ENCODE assay signal across 8 cellular contexts in the genomic region with DNA sequence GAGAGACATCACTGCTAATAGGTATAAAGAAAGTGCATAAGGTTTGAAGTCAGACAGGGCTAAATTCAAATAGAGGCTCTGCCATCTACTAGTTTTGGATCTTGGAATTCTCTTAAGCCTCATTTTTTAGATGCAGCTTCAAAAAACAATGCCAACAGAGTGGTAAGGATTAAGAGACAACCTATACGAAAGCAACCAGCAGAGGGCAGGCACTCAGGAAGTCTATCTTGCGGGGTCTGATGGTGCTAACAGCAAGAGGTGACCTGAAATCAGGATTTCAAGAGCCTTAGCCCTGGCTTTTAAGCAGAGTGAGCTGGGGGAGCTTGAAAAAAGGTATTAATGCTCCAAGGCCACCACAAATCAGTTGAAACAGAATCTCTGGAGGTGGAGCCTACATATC. TPM values are rescaled to one million over a fixed set of nuclear protein-coding genes. Genes with fewer than 3 reads are reported as not detected.
A peak's percentile ranks its signal among the peaks of the same experiment; 100 is the strongest.
DNase-seq lines count a peak whose midpoint lies in the region; ATAC-seq and TF ChIP-seq lines count a peak whose summit lies in the region.

No MANE protein-coding gene starts in this region.

- WGBS in prostate gland = 11% methylated on average over 2 of the region's 2 CpGs

- POLR2A ChIA-PET in CD8-positive, alpha-beta T cell (lab: Charles Lee) = no interaction called here

- DNase-seq in CD8-positive, alpha-beta T cell = peak; percentile 20 to 64 (median 52)
- peak; percentile 76 for DNase-seq in RPMI8226
- DNase-seq in activated naive CD4-positive, alpha-beta T cell treated with Interleukin-2 at 50 U/mL for 16 hours = peak; percentile 42
- peak; percentile 47 for DNase-seq in glutamatergic neuron
- peak; percentile 43 for DNase-seq in prostate gland (ENCODE audit: low spot score)

- CTCF ChIA-PET in CD8-positive, alpha-beta T cell (lab: Charles Lee) = interaction anchor here (0.8 to 5.2 kb wide), 24 partner anchors 9 to 308 kb away, joined by 3 to 64 read pairs (median 4); a partner anchor contains a TSS

- TF ChIP-seq CTCF in CD8-positive, alpha-beta T cell (IDR thresholded peaks at IDR 0.05) = peak; percentile 48
- TF ChIP-seq CTCF in glutamatergic neuron (IDR thresholded peaks at IDR 0.05; ENCODE audit: partially characterized antibody, unreplicated experiment) (peak; percentile 53), prostate gland (IDR thresholded peaks at IDR 0.05) (peak in 3 of 4 experiments; percentile 41 to 65 (median 49))

- H3K36me3 Mint-ChIP-seq in CD8-positive, alpha-beta T cell = no peaks in the 10 kb centered on the region
- no peaks in the 10 kb centered on the region for H3K36me3 Mint-ChIP-seq in glutamatergic neuron (ENCODE audit: unreplicated experiment)

- TF ChIP-seq POLR2A in prostate gland (IDR thresholded peaks at IDR 0.05) = no peak

- H3K4me3 ChIP-seq in CD8-positive, alpha-beta T cell (ENCODE audit: low read depth, low read length) = no peak overlapping the region
- H3K4me3 ChIP-seq in prostate gland = no peak overlapping the region

- no peak overlapping the region for H3K27ac ChIP-seq in CD8-positive, alpha-beta T cell (ENCODE audit: low read depth, low read length)
- H3K27ac ChIP-seq in prostate gland = no peak overlapping the region

- no peaks in the 10 kb centered on the region for H3K9me3 Mint-ChIP-seq in CD8-positive, alpha-beta T cell
- peaks cover 1% of the 10 kb centered on the region for H3K9me3 Mint-ChIP-seq in glutamatergic neuron (ENCODE audit: unreplicated experiment)

- H3K4me1 Mint-ChIP-seq in CD8-positive, alpha-beta T cell (ENCODE audit: low read depth) = peaks cover 3% of the 10 kb centered on the region
- no peaks in the 10 kb centered on the region for H3K4me1 Mint-ChIP-seq in glutamatergic neuron (ENCODE audit: low read depth, unreplicated experiment)

- H3K4me3 Mint-ChIP-seq in CD8-positive, alpha-beta T cell = no peak overlapping the region
- H3K4me3 Mint-ChIP-seq in glutamatergic neuron (ENCODE audit: unreplicated experiment) = no peak overlapping the region

- H3K4me1 ChIP-seq in CD8-positive, alpha-beta T cell (ENCODE audit: insufficient read depth, low read length) = no peaks in the 10 kb centered on the region
- no peaks in the 10 kb centered on the region for H3K4me1 ChIP-seq in prostate gland (replicated peaks)

- H3K36me3 ChIP-seq in CD8-positive, alpha-beta T cell (ENCODE audit: insufficient read depth, low read length) = no peaks in the 10 kb centered on the region
- H3K36me3 ChIP-seq in prostate gland = no peaks in the 10 kb centered on the region

- no peaks in the 10 kb centered on the region for H3K9me3 ChIP-seq in CD8-positive, alpha-beta T cell (ENCODE audit: low read length)
- no peaks in the 10 kb centered on the region for H3K9me3 ChIP-seq in prostate gland

- H3K27ac Mint-ChIP-seq in CD8-positive, alpha-beta T cell = no peak overlapping the region
- H3K27ac Mint-ChIP-seq in glutamatergic neuron (ENCODE audit: unreplicated experiment) = no peak overlapping the region

- ATAC-seq in CD8-positive, alpha-beta T cell = peak; percentile 68
- ATAC-seq in HG03354 (IDR thresholded peaks at IDR 0.05; ENCODE audit: poor library complexity, severe bottlenecking, unreplicated experiment) (peak; percentile 31), GM19397 (IDR thresholded peaks at IDR 0.05; ENCODE audit: unreplicated experiment) (no peak), GM21360 (IDR thresholded peaks at IDR 0.05; ENCODE audit: unreplicated experiment) (no peak)

- H3K27me3 Mint-ChIP-seq in CD8-positive, alpha-beta T cell (ENCODE audit: low read depth) = no peaks in the 10 kb centered on the region
- no peaks in the 10 kb centered on the region for H3K27me3 Mint-ChIP-seq in glutamatergic neuron (ENCODE audit: unreplicated experiment)

- no peaks in the 10 kb centered on the region for H3K27me3 ChIP-seq in CD8-positive, alpha-beta T cell (ENCODE audit: insufficient read depth, low read length)
- no peaks in the 10 kb centered on the region for H3K27me3 ChIP-seq in prostate gland (replicated peaks; ENCODE audit: insufficient read depth)

- intact Hi-C loops in CD8-positive, alpha-beta T cell (cut with DNase I, micrococcal nuclease) = loop anchor here in 1 of 2 experiments (1.0 kb wide), 2 partner anchors 245 to 267 kb away; no protein-coding TSS in a partner anchor
- intact Hi-C loops in prostate gland (cut with DNase I) = loop anchor here (5.0 kb wide), 2 partner anchors 125 to 245 kb away; a partner anchor contains a TSS

RNA-seq across cellular contexts. Expression of a gene that starts 40.7 kb away (rescaled TPM):
- not detected for total RNA-seq in CD8-positive, alpha-beta T cell
- total RNA-seq in glutamatergic neuron (ENCODE audit: unreplicated experiment) (not detected), prostate gland (1 to 10 TPM in 1 of 2 donors, not detected in 1; 6.0 TPM)

Comparison
In these comparisons a context has a peak if more than half of its experiments do, and no peak if none do; other contexts are left out.
1. ATAC-seq: peak in CD8-positive, alpha-beta T cell (single experiment) and HG03354 (single experiment); none in GM19397 (single experiment) and GM21360 (single experiment).
2. Peak in every context shown above with its lines, with median percentiles within 50 percentile points of each other: DNase-seq and CTCF ChIP-seq.